1 cellular context compared by ENCODE assay signal in genomic region chr12:105309384-105309783, GRCh38.
TF ChIP-seq lines count a peak whose summit lies in the region.

No MANE protein-coding gene starts in this region.

TF ChIP-seq in HepG2, 621 proteins besides CTCF, POLR2A, EP300 and RAD21:
- TF ChIP-seq ARID5B (CRISPR knock-in tag; IDR thresholded peaks at IDR 0.05) (0 out of 2 replicates have a peak, but pooled peaks have one; percentile 13), ZBTB26 (CRISPR knock-in tag; IDR thresholded peaks at IDR 0.05; ENCODE audit: borderline replicate concordance) (peak; percentile 98), HNF4A (CRISPR knock-in tag; IDR thresholded peaks at IDR 0.05) (peak; percentile 55)
